Comparison of ENCODE assay signal across 1 cellular context in genomic region chr6:16270178-16270794, GRCh38.
TF ChIP-seq lines count a peak whose summit lies in the region.

No MANE protein-coding gene starts in this region.

TF ChIP-seq in K562, 482 proteins besides CTCF, POLR2A, EP300 and RAD21 (continued from another document and continues in another):
- TF ChIP-seq NR2C1 (IDR thresholded peaks at IDR 0.05) (peak; percentile 83), NR2C1 (tag; IDR thresholded peaks at IDR 0.05) (peak; percentile 89), ILK (tag; IDR thresholded peaks at IDR 0.05; ENCODE audit: borderline replicate concordance, low read depth) (no peak), ZNF780A (CRISPR knock-in tag; IDR thresholded peaks at IDR 0.05) (no peak), ZNF57 (CRISPR knock-in tag; IDR thresholded peaks at IDR 0.05) (no peak), KAT7 (CRISPR knock-in tag; IDR thresholded peaks at IDR 0.05; ENCODE audit: borderline replicate concordance) (no peak; the same call in 1 of the 2 replicates), TEAD4 (IDR thresholded peaks at IDR 0.05; ENCODE audit: low read length) (peak; percentile 98), TEAD4 (CRISPR knock-in tag; IDR thresholded peaks at IDR 0.05; ENCODE audit: borderline replicate concordance) (no peak), SNRNP70 (optimal IDR thresholded peaks at IDR 0.05; ENCODE audit: low read depth, low read length) (no peak), MAZ (CRISPR knock-in tag; conservative IDR thresholded peaks at IDR 0.05 in 1 of 2, IDR thresholded peaks at IDR 0.05 in 1 of 2) (peak; percentile 35 to 70; a peak in 2 of 4 replicates), CBFB (CRISPR knock-in tag; IDR thresholded peaks at IDR 0.05) (no peak), PKNOX1 (IDR thresholded peaks at IDR 0.05) (peak; percentile 78), GTF2A2 (tag; IDR thresholded peaks at IDR 0.05) (no peak), SAFB (IDR thresholded peaks at IDR 0.05; ENCODE audit: borderline replicate concordance, low read depth, low read length) (no peak), ZNF511 (CRISPR knock-in tag; IDR thresholded peaks at IDR 0.05) (peak; percentile 79; the same call in 1 of the 2 replicates), CHD1 (IDR thresholded peaks at IDR 0.05; ENCODE audit: low read length) (no peak), PHF20 (IDR thresholded peaks at IDR 0.05; ENCODE audit: partially characterized antibody) (no peak), HNRNPH1 (optimal IDR thresholded peaks at IDR 0.05; ENCODE audit: low read depth, low read length) (no peak), ZNF174 (CRISPR knock-in tag; IDR thresholded peaks at IDR 0.05) (no peak), ZNF282 (CRISPR knock-in tag; IDR thresholded peaks at IDR 0.05) (no peak), ZKSCAN1 (IDR thresholded peaks at IDR 0.05; ENCODE audit: low read depth, low read length) (peak; percentile 65; the same call in 1 of the 2 replicates), ESRRA (IDR thresholded peaks at IDR 0.05; ENCODE audit: borderline replicate concordance, low read depth) (peak; percentile 92), TAF9B (IDR thresholded peaks at IDR 0.05; ENCODE audit: partially characterized antibody) (peak; percentile 85), FUS (optimal IDR thresholded peaks at IDR 0.05; ENCODE audit: low read depth, low read length) (no peak), ZNF785 (CRISPR knock-in tag; IDR thresholded peaks at IDR 0.05) (no peak), ZNF717 (CRISPR knock-in tag; IDR thresholded peaks at IDR 0.05) (no peak), HCFC1 (IDR thresholded peaks at IDR 0.05; ENCODE audit: low read depth, low read length) (peak; percentile 27; the same call in 1 of the 2 replicates), CHCHD3 (CRISPR knock-in tag; IDR thresholded peaks at IDR 0.05) (no peak), WHSC1 (IDR thresholded peaks at IDR 0.05; ENCODE audit: low read length) (peak; percentile 44), KLF6 (CRISPR knock-in tag; IDR thresholded peaks at IDR 0.05; ENCODE audit: borderline replicate concordance) (0 out of 2 replicates have a peak, but pooled peaks have one; percentile 16), ZFP36 (IDR thresholded peaks at IDR 0.05; ENCODE audit: low read depth, low read length, partially characterized antibody) (no peak), BDP1 (IDR thresholded peaks at IDR 0.05; ENCODE audit: insufficient read depth, insufficient read length) (no peak), POLR3A (IDR thresholded peaks at IDR 0.05; ENCODE audit: borderline replicate concordance, extremely low read depth, insufficient read depth, insufficient read length) (no peak), CCAR2 (IDR thresholded peaks at IDR 0.05; ENCODE audit: low read depth, low read length) (no peak), NCOA6 (IDR thresholded peaks at IDR 0.05) (0 out of 2 replicates have a peak, but pooled peaks have one; percentile 14), ZNF407 (IDR thresholded peaks at IDR 0.05; ENCODE audit: low read depth) (no peak), RUNX1 (IDR thresholded peaks at IDR 0.05; ENCODE audit: low read depth) (peak; percentile 87; the same call in 1 of the 2 replicates), TGIF2 (CRISPR knock-in tag; IDR thresholded peaks at IDR 0.05) (no peak), ZNF655 (CRISPR knock-in tag; IDR thresholded peaks at IDR 0.05) (no peak), MTA1 (IDR thresholded peaks at IDR 0.05; ENCODE audit: borderline replicate concordance) (peak; percentile 91), THRB (CRISPR knock-in tag; conservative IDR thresholded peaks at IDR 0.05) (no peak), ZHX1 (conservative IDR thresholded peaks at IDR 0.05; ENCODE audit: low read length) (no peak), CBX8 (IDR thresholded peaks at IDR 0.05; ENCODE audit: borderline replicate concordance, extremely low read depth, low read depth, low read length, poor library complexity, severe bottlenecking) (no peak), PRMT5 (CRISPR knock-in tag; IDR thresholded peaks at IDR 0.05) (no peak), CCNT2 (IDR thresholded peaks at IDR 0.05; ENCODE audit: borderline replicate concordance, extremely low read depth, insufficient read length, low read depth, low read length) (peak; percentile 96), SRSF7 (optimal IDR thresholded peaks at IDR 0.05; ENCODE audit: low read depth, low read length) (no peak), ZNF253 (CRISPR knock-in tag; conservative IDR thresholded peaks at IDR 0.05) (no peak), PHTF2 (CRISPR knock-in tag; IDR thresholded peaks at IDR 0.05) (no peak), ZNF668 (CRISPR knock-in tag; IDR thresholded peaks at IDR 0.05) (peak; percentile 34; the same call in 1 of the 2 replicates), ZBTB7A (IDR thresholded peaks at IDR 0.05; ENCODE audit: borderline replicate concordance, control insufficient read depth, low read depth, low read length) (no peak; the same call in 1 of the 2 replicates), ZNF224 (CRISPR knock-in tag; IDR thresholded peaks at IDR 0.05) (no peak)
